Comparison of ENCODE assay signal across 1 cellular context in genomic region chr12:116257213-116257612, GRCh38.
A peak's percentile ranks its signal among the peaks of the same experiment; 100 is the strongest.
TF ChIP-seq lines count a peak whose summit lies in the region.

No MANE protein-coding gene starts in this region.

TF ChIP-seq in H1, 55 proteins besides CTCF, POLR2A, EP300 and RAD21:
- TF ChIP-seq SIX5 (IDR thresholded peaks at IDR 0.05; ENCODE audit: low read depth, low read length) (peak; percentile 56), POLR2AphosphoS5 (IDR thresholded peaks at IDR 0.05; ENCODE audit: low read depth, low read length) (no peak), ASH2L (IDR thresholded peaks at IDR 0.05; ENCODE audit: low read length) (no peak), NANOG (IDR thresholded peaks at IDR 0.05; ENCODE audit: insufficient read depth, low read depth, low read length, poor library complexity, severe bottlenecking) (no peak), RNF2 (IDR thresholded peaks at IDR 0.05; ENCODE audit: borderline replicate concordance, low read depth, low read length, missing control alignments, poor library complexity, severe bottlenecking) (no peak), BACH1 (IDR thresholded peaks at IDR 0.05; ENCODE audit: low read length) (no peak), BCL11A (IDR thresholded peaks at IDR 0.05; ENCODE audit: low read depth in 2 of 2, low read length in 2 of 2) (no peak)
